22 cellular contexts compared by ENCODE assay signal in the genomic region with DNA sequence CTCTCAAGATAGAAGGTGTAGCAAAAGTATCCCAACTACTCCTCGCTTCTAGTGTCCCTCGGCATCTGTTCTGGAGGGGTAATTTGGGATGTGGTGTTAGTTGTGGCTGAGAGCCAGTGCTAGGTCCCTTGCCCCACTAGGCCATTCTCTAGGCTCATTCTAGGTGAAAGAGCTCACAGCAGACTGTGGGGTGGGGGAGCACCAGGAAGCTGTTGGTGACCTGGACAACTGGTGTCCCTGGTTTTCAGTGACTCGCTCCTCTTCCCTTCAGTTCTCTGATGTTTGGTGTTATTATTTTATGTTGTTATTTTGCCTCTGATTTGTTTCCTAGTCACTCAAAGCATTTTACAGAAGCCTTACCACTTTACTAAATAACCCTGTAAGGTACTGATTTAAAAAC. TPM values are rescaled to one million over a fixed set of nuclear protein-coding genes. Genes with fewer than 3 reads are reported as not detected.
"Had no signal": no experiment of that assay in that cellular context is flagged by ENCODE, and none has a peak within 500 bp of the region (broad histone marks: within the 10 kb centered on the region; RNA-seq: fewer than 3 reads in every experiment).

No MANE protein-coding gene starts in this region.

- H3K36me3 ChIP-seq: uterus had no signal

- H3K4me1 ChIP-seq: ascending aorta, lower lobe of right lung, tibial nerve, uterus had no signal

- DNase-seq: activated CD4-positive, alpha-beta T cell treated with anti-CD3 and anti-CD28 coated beads, Interleukin-2, amount 10 ng/mL, durations not matched to agents 7 days and 5 days; activated CD8-positive, alpha-beta memory T cell treated with anti-CD3 and anti-CD28 coated beads for 24 hours; activated CD8-positive, alpha-beta memory T cell treated with anti-CD3 and anti-CD28 coated beads, Interleukin-2, amount 50 U/mL, for 48 hours; activated effector memory CD4-positive, alpha-beta T cell treated with Interleukin-2 at 50 U/mL for 16 hours; activated naive CD4-positive, alpha-beta T cell treated with anti-CD3 and anti-CD28 coated beads, Interleukin-2, amount 50 U/mL, for 16 hours; activated T-cell treated with anti-CD3 and anti-CD28 coated beads, Interleukin-2, amount 50 U/mL, for 48 hours; cerebellar nuclear complex; effector CD8-positive, alpha-beta T cell; immature natural killer cell; kidney glomerular epithelial cell; lower lobe of right lung; stimulated activated CD4-positive, alpha-beta T cell treated with anti-CD3 and anti-CD28 coated beads, Interleukin-2, amount 100 ng/mL, for 24 hours; stimulated activated naive CD8-positive, alpha-beta T cell treated with anti-CD3 and anti-CD28 coated beads, Interleukin-15, Interleukin-2, amounts not matched to agents 100 U/mL and 50 U/mL, for 24 hours; T-helper 1 cell; T1000; uterus had no signal

- H3K4me3 Mint-ChIP-seq: activated CD4-positive, alpha-beta T cell treated with anti-CD3 and anti-CD28 coated beads, Interleukin-2, amount 10 ng/mL, durations not matched to agents 7 days and 5 days; dendritic cell treated with granulocyte-macrophage colony-stimulating factor and Interleukin-4, amounts not matched to agents 40 ng/mL and 50 ng/mL, for 4 days; immature natural killer cell had no signal

- H3K27ac ChIP-seq: ascending aorta, gastroesophageal sphincter, lower lobe of right lung, tibial nerve had no signal

- H3K36me3 Mint-ChIP-seq: immature natural killer cell had no signal

- ATAC-seq: activated CD4-positive, CD25-positive, alpha-beta regulatory T cell treated with anti-CD3 and anti-CD28 coated beads, Interleukin-2, amount 50 U/mL, for 24 hours; esophagus mucosa; gastroesophageal sphincter; lower lobe of right lung; stimulated activated naive CD8-positive, alpha-beta T cell treated with anti-CD3 and anti-CD28 coated beads, Interleukin-15, Interleukin-2, amounts not matched to agents 100 U/mL and 50 U/mL, for 24 hours had no signal

- H3K4me1 Mint-ChIP-seq: activated CD4-positive, alpha-beta T cell treated with anti-CD3 and anti-CD28 coated beads, Interleukin-2, amount 10 ng/mL, durations not matched to agents 7 days and 5 days; immature natural killer cell had no signal

- H3K27me3 ChIP-seq: ascending aorta, gastroesophageal sphincter, tibial nerve, uterus had no signal

- H3K4me3 ChIP-seq: ascending aorta, gastroesophageal sphincter, lower lobe of right lung, tibial nerve, uterus had no signal

- H3K9me3 ChIP-seq: ascending aorta, gastroesophageal sphincter, lower lobe of right lung, tibial nerve, uterus had no signal

- H3K27ac Mint-ChIP-seq: activated CD4-positive, alpha-beta T cell treated with anti-CD3 and anti-CD28 coated beads, Interleukin-2, amount 10 ng/mL, durations not matched to agents 7 days and 5 days; dendritic cell treated with granulocyte-macrophage colony-stimulating factor and Interleukin-4, amounts not matched to agents 40 ng/mL and 50 ng/mL, for 4 days; immature natural killer cell had no signal

- H3K27me3 Mint-ChIP-seq: activated CD4-positive, alpha-beta T cell treated with anti-CD3 and anti-CD28 coated beads, Interleukin-2, amount 10 ng/mL, durations not matched to agents 7 days and 5 days had no signal

RNA-seq across cellular contexts. Expression of a gene that starts 13.9 kb away (rescaled TPM):
- polyA plus RNA-seq: immature natural killer cell had no signal
